In genomic region chr2:23940262-23940975, GRCh38 we compare ENCODE assay signal across 8 cellular contexts. TPM values are rescaled to one million over a fixed set of nuclear protein-coding genes. Genes with fewer than 3 reads are reported as not detected.
DNase-seq lines count a peak whose midpoint lies in the region; ATAC-seq, FAIRE-seq and TF ChIP-seq lines count a peak whose summit lies in the region.

A gene with protein sequence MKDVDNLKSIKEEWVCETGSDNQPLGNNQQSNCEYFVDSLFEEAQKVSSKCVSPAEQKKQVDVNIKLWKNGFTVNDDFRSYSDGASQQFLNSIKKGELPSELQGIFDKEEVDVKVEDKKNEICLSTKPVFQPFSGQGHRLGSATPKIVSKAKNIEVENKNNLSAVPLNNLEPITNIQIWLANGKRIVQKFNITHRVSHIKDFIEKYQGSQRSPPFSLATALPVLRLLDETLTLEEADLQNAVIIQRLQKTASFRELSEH (plus strand): TSS chr2:23940463. CDS start chr2:23958315, 17,852 bp downstream.

- peaks cover 6% of the 10 kb centered on the region for H3K36me3 Mint-ChIP-seq in stimulated activated effector memory CD8-positive, alpha-beta T cell treated with anti-CD3 and anti-CD28 coated beads, Interleukin-12 subunit alpha, Interleukin-12 subunit beta, amount 100 ng/mL, for 72 hours

- POLR2A ChIA-PET in PC-9 (lab: Charles Lee; ENCODE audit: unreplicated experiment), result interaction anchor here (1.2 kb wide), 2 partner anchors 14 to 107 kb away, joined by 3 to 7 read pairs; partner anchors contain the start of genes ATAD2B and WDCP

- H3K79me2 ChIP-seq in PC-9 (ENCODE audit: low read depth), result peaks cover 43% of the 10 kb centered on the region

- no peaks in the 10 kb centered on the region for H3K9me3 ChIP-seq in PC-9 (ENCODE audit: insufficient read depth, low read depth)
- no peaks in the 10 kb centered on the region for H3K9me3 ChIP-seq in esophagus squamous epithelium

- H3K4me3 Mint-ChIP-seq in stimulated activated effector memory CD8-positive, alpha-beta T cell treated with anti-CD3 and anti-CD28 coated beads, Interleukin-12 subunit alpha, Interleukin-12 subunit beta, amount 100 ng/mL, for 72 hours, result peak within 1 kb of the TSS; percentile 86

- CTCF ChIA-PET in PC-9 (lab: Charles Lee), result interaction anchor here (0.6 to 1.8 kb wide), 2 partner anchors 14 to 183 kb away, joined by 3 to 6 read pairs; partner anchors contain the start of gene ATAD2B

- H3K4me3 ChIP-seq in PC-9 (peak within 1 kb of the TSS; percentile 80), esophagus squamous epithelium (peak within 1 kb of the TSS; percentile 67 to 97 (median 78))

- no peaks in the 10 kb centered on the region; the same call in 1 of the 2 replicates for H3K36me3 ChIP-seq in PC-9 (ENCODE audit: low read depth)
- peaks cover 0 to 13% (median 0%) of the 10 kb centered on the region in 3 donors for H3K36me3 ChIP-seq in esophagus squamous epithelium

- peak within 1 kb of the TSS; percentile 44 for H3K27ac ChIP-seq in PC-9
- H3K27ac ChIP-seq in esophagus squamous epithelium, result peak within 1 kb of the TSS; percentile 93 to 98 (median 96)

- peaks cover 7% of the 10 kb centered on the region; the same call in 1 of the 2 replicates for H3K4me1 ChIP-seq in PC-9 (replicated peaks; ENCODE audit: insufficient read depth)
- H3K4me1 ChIP-seq in esophagus squamous epithelium, result peaks cover 11 to 44% (median 13%) of the 10 kb centered on the region in 3 donors

- BruUV-seq in PC-9 (replicated peaks; lab: Mats Ljungman, UMichigan), result no TSS peak

- H3K9me2 ChIP-seq in PC-9 (ENCODE audit: insufficient read depth), result no peaks in the 10 kb centered on the region

- peak; percentile 68 for FAIRE-seq in HTR-8/SVneo (lab: Jason Lieb, UNC)

- H2AFZ ChIP-seq in PC-9, result peak within 1 kb of the TSS; percentile 98

- TF ChIP-seq CTCF in PC-9 (conservative IDR thresholded peaks at IDR 0.05), result no peak
- TF ChIP-seq CTCF in esophagus squamous epithelium (IDR thresholded peaks at IDR 0.05), result peak in 1 of 6 experiments; percentile 9

- peak in 2 of 4 donors; percentile 87 to 92 for TF ChIP-seq POLR2A in esophagus squamous epithelium (IDR thresholded peaks at IDR 0.05)

- H3K4me1 Mint-ChIP-seq in stimulated activated effector memory CD8-positive, alpha-beta T cell treated with anti-CD3 and anti-CD28 coated beads, Interleukin-12 subunit alpha, Interleukin-12 subunit beta, amount 100 ng/mL, for 72 hours, result peaks cover 36% of the 10 kb centered on the region

- WGBS in esophagus squamous epithelium, 2 donors, result 0 to 2% methylated on average over 7 to 9 of the region's 98 CpGs

- no peaks in the 10 kb centered on the region for H3K9me3 Mint-ChIP-seq in stimulated activated effector memory CD8-positive, alpha-beta T cell treated with anti-CD3 and anti-CD28 coated beads, Interleukin-12 subunit alpha, Interleukin-12 subunit beta, amount 100 ng/mL, for 72 hours

- peak; percentile 57 for DNase-seq in DMS 273 treated with DMSO at 0.1 percent for 48 hours (lab: John Stamatoyannopoulos, UW)
- peak; percentile 87 for DNase-seq in HTR-8/SVneo (ENCODE audit: insufficient read length, low spot score)
- DNase-seq in PC-9, result peak; percentile 49 to 81
- DNase-seq in activated T-cell treated with anti-CD3 and anti-CD28 coated beads, Interleukin-2, amount 50 U/mL, for 48 hours, result peak; percentile 82 to 86
- DNase-seq in esophagus squamous epithelium (lab: John Stamatoyannopoulos, UW), result no peak
- peak; percentile 83 for DNase-seq in myocyte (ENCODE audit: low read depth)
- DNase-seq in stimulated activated effector memory CD8-positive, alpha-beta T cell treated with anti-CD3 and anti-CD28 coated beads, Interleukin-12 subunit alpha, Interleukin-12 subunit beta, amount 100 ng/mL, for 72 hours (ENCODE audit: low spot score in 2 of 2), result peak; percentile 74 to 89

- no peaks in the 10 kb centered on the region for H3K27me3 ChIP-seq in PC-9 (ENCODE audit: insufficient read depth, low read depth)
- no peaks in the 10 kb centered on the region for H3K27me3 ChIP-seq in esophagus squamous epithelium

- H3K4me2 ChIP-seq in PC-9, result peak within 1 kb of the TSS; percentile 94

- H4K20me1 ChIP-seq in PC-9 (ENCODE audit: insufficient read depth), result no peaks in the 10 kb centered on the region

- intact Hi-C loops in PC-9 (cut with micrococcal nuclease; ENCODE audit: unreplicated experiment), result loop anchor here (1.0 to 2.0 kb wide), 2 partner anchors 13 to 74 kb away; partner anchors contain the start of gene ATAD2B
- intact Hi-C loops in esophagus squamous epithelium (cut with DNase I), result no loop called here

- H3F3A ChIP-seq in PC-9 (ENCODE audit: insufficient read depth, low read depth), result no peaks in the 10 kb centered on the region; the same call in 1 of the 2 replicates

- H3K27ac Mint-ChIP-seq in stimulated activated effector memory CD8-positive, alpha-beta T cell treated with anti-CD3 and anti-CD28 coated beads, Interleukin-12 subunit alpha, Interleukin-12 subunit beta, amount 100 ng/mL, for 72 hours, result peak within 1 kb of the TSS; percentile 94

- ATAC-seq in GM21390 (IDR thresholded peaks at IDR 0.05; ENCODE audit: unreplicated experiment), result peak; percentile 73
- ATAC-seq in stimulated activated effector memory CD8-positive, alpha-beta T cell treated with anti-CD3 and anti-CD28 coated beads, Interleukin-12 subunit alpha, Interleukin-12 subunit beta, amount 100 ng/mL, for 72 hours, result peak; percentile 93

RNA-seq across cellular contexts. Expression of the gene that starts here (rescaled TPM):
- total RNA-seq in PC-9 (2021) (16.9 and 17.6 TPM in 2 replicates), esophagus squamous epithelium (10 to 100 TPM in 2 of 4 donors, 1 to 10 TPM in 2; 8.8 to 16.2 (median 10.0) TPM), myocyte (13.0 and 15.6 TPM in 2 replicates)
- 7.4 TPM for polyA plus RNA-seq in myocyte (2012)
